In the genomic region with DNA sequence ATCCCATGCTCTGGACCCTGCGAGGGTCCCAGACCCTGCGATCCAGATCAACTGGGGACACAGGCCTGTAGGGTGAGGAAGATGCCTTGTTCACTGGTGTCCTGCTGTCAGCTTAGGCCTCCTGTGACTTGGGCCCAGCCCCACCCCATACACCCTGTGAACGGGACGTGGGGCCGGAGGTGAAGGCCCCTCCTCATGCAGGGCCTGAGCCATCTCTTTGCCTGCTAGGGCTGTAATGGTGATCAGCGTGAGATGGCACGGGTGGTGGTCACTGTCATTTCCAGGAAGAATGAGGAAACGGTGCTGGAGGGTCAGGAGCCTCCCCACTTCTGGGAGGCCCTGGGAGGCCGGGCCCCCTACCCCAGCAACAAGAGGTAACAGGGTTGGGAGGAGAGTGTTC, we compare ENCODE assay signal across 1 cellular context.
TF ChIP-seq lines count a peak whose summit lies in the region.

No MANE protein-coding gene starts in this region.

TF ChIP-seq in HepG2, 621 proteins besides CTCF, POLR2A, EP300 and RAD21:
- no peak for TF ChIP-seq SOX6 (IDR thresholded peaks at IDR 0.05)
- no peak for TF ChIP-seq SOX6 (CRISPR knock-in tag; IDR thresholded peaks at IDR 0.05)
- TF ChIP-seq, protein P1, sequence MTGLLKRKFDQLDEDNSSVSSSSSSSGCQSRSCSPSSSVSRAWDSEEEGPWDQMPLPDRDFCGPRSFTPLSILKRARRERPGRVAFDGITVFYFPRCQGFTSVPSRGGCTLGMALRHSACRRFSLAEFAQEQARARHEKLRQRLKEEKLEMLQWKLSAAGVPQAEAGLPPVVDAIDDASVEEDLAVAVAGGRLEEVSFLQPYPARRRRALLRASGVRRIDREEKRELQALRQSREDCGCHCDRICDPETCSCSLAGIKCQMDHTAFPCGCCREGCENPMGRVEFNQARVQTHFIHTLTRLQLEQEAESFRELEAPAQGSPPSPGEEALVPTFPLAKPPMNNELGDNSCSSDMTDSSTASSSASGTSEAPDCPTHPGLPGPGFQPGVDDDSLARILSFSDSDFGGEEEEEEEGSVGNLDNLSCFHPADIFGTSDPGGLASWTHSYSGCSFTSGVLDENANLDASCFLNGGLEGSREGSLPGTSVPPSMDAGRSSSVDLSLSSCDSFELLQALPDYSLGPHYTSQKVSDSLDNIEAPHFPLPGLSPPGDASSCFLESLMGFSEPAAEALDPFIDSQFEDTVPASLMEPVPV (CRISPR knock-in tag; IDR thresholded peaks at IDR 0.05) = 0 out of 2 replicates have a peak, but pooled peaks have one; percentile 40
- TF ChIP-seq CAMTA2 (CRISPR knock-in tag; IDR thresholded peaks at IDR 0.05; ENCODE audit: borderline replicate concordance) = 0 out of 2 replicates have a peak, but pooled peaks have one; percentile 47
- TF ChIP-seq, protein P2, sequence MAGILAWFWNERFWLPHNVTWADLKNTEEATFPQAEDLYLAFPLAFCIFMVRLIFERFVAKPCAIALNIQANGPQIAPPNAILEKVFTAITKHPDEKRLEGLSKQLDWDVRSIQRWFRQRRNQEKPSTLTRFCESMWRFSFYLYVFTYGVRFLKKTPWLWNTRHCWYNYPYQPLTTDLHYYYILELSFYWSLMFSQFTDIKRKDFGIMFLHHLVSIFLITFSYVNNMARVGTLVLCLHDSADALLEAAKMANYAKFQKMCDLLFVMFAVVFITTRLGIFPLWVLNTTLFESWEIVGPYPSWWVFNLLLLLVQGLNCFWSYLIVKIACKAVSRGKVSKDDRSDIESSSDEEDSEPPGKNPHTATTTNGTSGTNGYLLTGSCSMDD (CRISPR knock-in tag; IDR thresholded peaks at IDR 0.05) = no peak
- TF ChIP-seq, protein P3, sequence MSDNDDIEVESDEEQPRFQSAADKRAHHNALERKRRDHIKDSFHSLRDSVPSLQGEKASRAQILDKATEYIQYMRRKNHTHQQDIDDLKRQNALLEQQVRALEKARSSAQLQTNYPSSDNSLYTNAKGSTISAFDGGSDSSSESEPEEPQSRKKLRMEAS (IDR thresholded peaks at IDR 0.05) = no peak
- TF ChIP-seq MED1 (CRISPR knock-in tag; IDR thresholded peaks at IDR 0.05) = no peak
- no peak for TF ChIP-seq ZNF792 (CRISPR knock-in tag; IDR thresholded peaks at IDR 0.05)
- TF ChIP-seq KLF13 (CRISPR knock-in tag; IDR thresholded peaks at IDR 0.05) = no peak
- no peak for TF ChIP-seq JUNB (CRISPR knock-in tag; IDR thresholded peaks at IDR 0.05; ENCODE audit: borderline replicate concordance)
